14 cellular contexts compared by ENCODE assay signal in genomic region chr5:77645995-77646639, GRCh38. TPM values are rescaled to one million over a fixed set of nuclear protein-coding genes. Genes with fewer than 3 reads are reported as not detected.
DNase-seq lines count a peak whose midpoint lies in the region; ATAC-seq, FAIRE-seq and TF ChIP-seq lines count a peak whose summit lies in the region.
"Had no signal": no experiment of that assay in that cellular context is flagged by ENCODE, and none has a peak within 500 bp of the region (broad histone marks: within the 10 kb centered on the region; RNA-seq: fewer than 3 reads in every experiment).

No MANE protein-coding gene starts in this region.

- 96% methylated on average over 11 of the region's 11 CpGs for WGBS in GM12878 (ENCODE audit: insufficient coverage, insufficient replicate concordance, low lambda C conversion rate, missing lambda C conversion rate)

- H2AFZ ChIP-seq in GM12878 (ENCODE audit: control insufficient read depth, low read depth, low read length) = no peak overlapping the region

- H3K4me2 ChIP-seq in GM12878 (ENCODE audit: control insufficient read depth, insufficient read depth) = peak overlapping the region; percentile 75; the same call in 1 of the 2 replicates

- no peak for FAIRE-seq in GM12878 (lab: Jason Lieb, UNC)
- FAIRE-seq: colon had no signal

- RAD21 ChIA-PET in GM12878 (lab: Charles Lee; ENCODE audit: unreplicated experiment) = interaction anchor here (0.7 to 1.6 kb wide), 6 partner anchors 24 to 655 kb away, joined by 3 to 6 read pairs (median 3); no protein-coding TSS in a partner anchor

- intact Hi-C loops in Calu3 (cut with micrococcal nuclease; ENCODE audit: unreplicated experiment) (loop anchor here (10.0 kb wide), 1 partner anchor 359 kb away; no protein-coding TSS in a partner anchor), GM12878 (cut with micrococcal nuclease; ENCODE audit: unreplicated experiment) (loop anchor here (5.0 to 10.0 kb wide), 2 partner anchors 329 to 361 kb away; no protein-coding TSS in a partner anchor)

- H3K4me1 Mint-ChIP-seq in Calu3 (ENCODE audit: low read depth, unreplicated experiment) = no peaks in the 10 kb centered on the region
- H3K4me1 Mint-ChIP-seq in neural crest cell = peaks cover 21% of the 10 kb centered on the region

- H3K27me3 Mint-ChIP-seq in Calu3 (ENCODE audit: unreplicated experiment) (peaks cover 96% of the 10 kb centered on the region), neural crest cell (ENCODE audit: low read depth) (peaks cover 99% of the 10 kb centered on the region)

- TF ChIP-seq CTCF in Calu3 (IDR thresholded peaks at IDR 0.05; ENCODE audit: unreplicated experiment) (no peak), GM12878 (IDR thresholded peaks at IDR 0.05 in 2 of 3, conservative IDR thresholded peaks at IDR 0.05 in 1 of 3; ENCODE audit: control insufficient read depth in 2 of 3, extremely low read depth in 1 of 3, insufficient read depth in 1 of 3, low read depth in 3 of 3, low read length in 3 of 3) (no peak), neural crest cell (conservative IDR thresholded peaks at IDR 0.05) (no peak)

- BruUV-seq in Calu3 (replicated peaks; lab: Mats Ljungman, UMichigan) (no TSS peak), GM12878 (replicated peaks; lab: Mats Ljungman, UMichigan) (no TSS peak)

- SMC1A ChIA-PET in GM12878 (lab: Charles Lee; ENCODE audit: uncharacterized antibody, unreplicated experiment) = interaction anchor here (0.8 to 2.9 kb wide), 21 partner anchors 7 to 623 kb away, joined by 3 to 8 read pairs (median 3); partner anchors contain the start of gene OTP

- H3K9me3 ChIP-seq in HUES6 (ENCODE audit: control insufficient read depth, insufficient read depth, low read depth, low read length) = no peaks in the 10 kb centered on the region
- H3K9me3 ChIP-seq in GM12878 (replicated peaks; ENCODE audit: control insufficient read depth, insufficient read depth, low read length) = no peaks in the 10 kb centered on the region; the same call in 1 of the 3 replicates
- H3K9me3 ChIP-seq: vagina had no signal

- no peak overlapping the region for H3K27ac ChIP-seq in HUES6 (ENCODE audit: low read depth, low read length)
- H3K27ac ChIP-seq in GM12878 (ENCODE audit: control insufficient read depth, insufficient read depth) = no peak overlapping the region
- H3K27ac ChIP-seq: SJSA1, vagina had no signal

- no peaks in the 10 kb centered on the region for H4K20me1 ChIP-seq in GM12878 (ENCODE audit: control insufficient read depth, insufficient read depth)

- H3K27me3 ChIP-seq in HUES6 (ENCODE audit: control insufficient read depth, insufficient read depth, low read length) (peaks cover 99% of the 10 kb centered on the region), GM12878 (replicated peaks in 1 of 2; ENCODE audit: control insufficient read depth in 2 of 2, insufficient read depth in 2 of 2, low read length in 1 of 2) (peaks cover 3 to 19% of the 10 kb centered on the region in 2 experiments)

- H3K4me1 ChIP-seq in HUES6 (ENCODE audit: control insufficient read depth, insufficient read depth, low read length) = peaks cover 21% of the 10 kb centered on the region
- H3K4me1 ChIP-seq in GM12878 (ENCODE audit: control insufficient read depth, insufficient read depth, low read length) = no peaks in the 10 kb centered on the region

- H3K4me3 Mint-ChIP-seq in Calu3 (ENCODE audit: low read depth, unreplicated experiment) = peak overlapping the region; percentile 49
- H3K4me3 Mint-ChIP-seq in neural crest cell = peak overlapping the region; percentile 21

- no peak for TF ChIP-seq RAD21 in GM12878 (IDR thresholded peaks at IDR 0.05; ENCODE audit: insufficient read depth, low read depth, low read length)

- H3K79me2 ChIP-seq in GM12878 (ENCODE audit: control insufficient read depth, insufficient read depth, low read length) = no peaks in the 10 kb centered on the region

- TF ChIP-seq POLR2A in GM12878 (IDR thresholded peaks at IDR 0.05; ENCODE audit: low read depth, low read length) = no peak

- CTCF ChIA-PET in Calu3 (lab: Charles Lee) (interaction anchor here (0.6 to 1.1 kb wide), 2 partner anchors 493 to 917 kb away, joined by 3 to 4 read pairs; no protein-coding TSS in a partner anchor), GM12878 (lab: Yijun Ruan, JAX) (interaction anchor here (0.6 to 1.4 kb wide), 14 partner anchors 13 to 516 kb away, joined by 3 to 5 read pairs (median 3); no protein-coding TSS in a partner anchor)

- H3K27ac Mint-ChIP-seq in Calu3 (ENCODE audit: unreplicated experiment) = no peak overlapping the region
- no peak overlapping the region for H3K27ac Mint-ChIP-seq in neural crest cell (ENCODE audit: unreplicated experiment)

- in situ Hi-C loops in GM12878 (cut with MboI) = no loop called here

- ATAC-seq in GM12878 (no peak), HG03159 (IDR thresholded peaks at IDR 0.05; ENCODE audit: unreplicated experiment) (no peak)

- H3K36me3 ChIP-seq in HUES6 (ENCODE audit: control insufficient read depth, insufficient read depth, low read length) (no peaks in the 10 kb centered on the region), GM12878 (ENCODE audit: control insufficient read depth in 2 of 2, insufficient read depth in 2 of 2, low read length in 1 of 2) (no peaks in the 10 kb centered on the region)
- H3K36me3 ChIP-seq: SJSA1, vagina had no signal

- POLR2A ChIA-PET in GM12878 (lab: Charles Lee) = interaction anchor here (2.3 kb wide), 1 partner anchor 16 kb away, joined by 6 read pairs; no protein-coding TSS in a partner anchor

- no peak for TF ChIP-seq EP300 in GM12878 (IDR thresholded peaks at IDR 0.05; ENCODE audit: borderline replicate concordance in 1 of 2, control insufficient read depth in 1 of 2, low read depth in 2 of 2, low read length in 2 of 2)

- H3K4me3 ChIP-seq in HUES6 (ENCODE audit: low read depth, low read length) = peak overlapping the region; percentile 40
- H3K4me3 ChIP-seq in GM12878 = no peak overlapping the region

- H3K9ac ChIP-seq in HUES6 (ENCODE audit: low read length) = no peak overlapping the region
- H3K9ac ChIP-seq in GM12878 (ENCODE audit: control insufficient read depth, insufficient read depth, low read length) = no peak overlapping the region

- no peaks in the 10 kb centered on the region for H3K9me3 Mint-ChIP-seq in Calu3 (ENCODE audit: low read depth, unreplicated experiment)
- no peaks in the 10 kb centered on the region for H3K9me3 Mint-ChIP-seq in neural crest cell

- H3K36me3 Mint-ChIP-seq in Calu3 (ENCODE audit: insufficient read depth, unreplicated experiment) (no peaks in the 10 kb centered on the region), neural crest cell (ENCODE audit: low read depth) (no peaks in the 10 kb centered on the region)

- DNase-seq in Calu3 (no peak), GM12878 (ENCODE audit: low read depth, low spot score) (no peak), neural crest cell (ENCODE audit: low read depth, low spot score) (no peak), HK-2 (ENCODE audit: unreplicated experiment) (no peak), NCI-H2227 treated with DMSO at 0.1 percent for 48 hours (lab: John Stamatoyannopoulos, UW) (no peak)
- DNase-seq: NK-92 treated with Interleukin-12 subunit alpha and Interleukin-12 subunit beta, amount 100 ng/mL, for 24 hours had no signal

TF ChIP-seq in GM12878, 131 proteins besides CTCF, POLR2A, EP300 and RAD21 (continues in another document):
- TF ChIP-seq HDAC2 (IDR thresholded peaks at IDR 0.05) (no peak), POU2F2 (IDR thresholded peaks at IDR 0.05; ENCODE audit: borderline replicate concordance, low read depth, low read length) (no peak), FOXM1 (IDR thresholded peaks at IDR 0.05; ENCODE audit: low read depth, low read length) (no peak), TCF12 (IDR thresholded peaks at IDR 0.05; ENCODE audit: low read depth, low read length) (no peak), SP1 (IDR thresholded peaks at IDR 0.05; ENCODE audit: low read depth, low read length) (no peak), RFX5 (IDR thresholded peaks at IDR 0.05; ENCODE audit: low read depth, low read length) (no peak), MTA2 (IDR thresholded peaks at IDR 0.05; ENCODE audit: low read depth) (no peak), RELB (IDR thresholded peaks at IDR 0.05; ENCODE audit: low read depth) (no peak), SUPT20H (IDR thresholded peaks at IDR 0.05; ENCODE audit: borderline replicate concordance, control insufficient read depth, low read depth, low read length) (no peak), CHD2 (IDR thresholded peaks at IDR 0.05; ENCODE audit: borderline replicate concordance, low read depth, low read length) (no peak), JUNB (IDR thresholded peaks at IDR 0.05) (no peak)

RNA-seq across cellular contexts. Expression of gene OTP, which starts 7.6 kb away (rescaled TPM):
- total RNA-seq in Calu3 (2022) (0.12 TPM in 1 of 2 replicates, not detected in the other), GM12878 (2014; rRNA removed) (0.45 and 0.54 TPM in 2 replicates), GM12878 (2014; rRNA removed; fragmentation: Illumina TruSeq; extraction: Trizol) (0.31 and 0.46 TPM in 2 replicates), GM12878 (2021) (8.4 and 8.5 TPM in 2 replicates), neural crest cell (2.1 and 3.1 TPM in 2 replicates)
- 2.2 and 2.7 TPM in 2 replicates for total RNA-seq in GM12878 (2013; cell fraction: nucleolus; rRNA removed)
- polyA plus RNA-seq in GM12878 (2011; ENCODE audit: low read depth) = 0.66 TPM
- polyA plus RNA-seq in GM12878 (2011; rRNA removed) (0.63 and 0.71 TPM in 2 replicates), GM12878 (2014; fragmentation: Illumina TruSeq; extraction: Trizol) (2.3 and 3.5 TPM in 2 replicates), GM12878 (2014; fragmentation: Nextera tagmentation; extraction: Ambion mirVana) (1 to 10 TPM; 1.5 to 2.6 TPM), GM12878 (2014; rRNA removed) (2.3 and 3.1 TPM in 2 replicates), GM12878 (2016; fragmentation: Nextera tagmentation; extraction: Ambion mirVana) (1 to 10 TPM; 3.3 to 8.8 TPM)
- 0.82 and 1.1 TPM in 2 replicates for polyA plus RNA-seq in GM12878 (2011; cell fraction: cytosol; rRNA removed)
- 1.8 and 2.6 TPM in 2 replicates for polyA plus RNA-seq in GM12878 (2011; cell fraction: nucleus; rRNA removed)
- 0.88 and 1.2 TPM in 2 replicates for polyA plus RNA-seq in GM12878 (2012)
- 0.93 and 1.1 TPM in 2 replicates for polyA minus RNA-seq in GM12878 (2011; rRNA and poly(A)+ RNA removed)
- 1.6 and 1.9 TPM in 2 replicates for polyA minus RNA-seq in GM12878 (2011; cell fraction: cytosol; rRNA and poly(A)+ RNA removed)
- 0.48 and 1.2 TPM in 2 replicates for polyA minus RNA-seq in GM12878 (2011; cell fraction: nucleus; rRNA and poly(A)+ RNA removed)
- total RNA-seq: esophagus mucosa, left colon, right cardiac atrium, SJSA1, vagina had no signal
- polyA plus RNA-seq: right cardiac atrium had no signal
